Comparison of ENCODE assay signal across 14 cellular contexts in the genomic region with DNA sequence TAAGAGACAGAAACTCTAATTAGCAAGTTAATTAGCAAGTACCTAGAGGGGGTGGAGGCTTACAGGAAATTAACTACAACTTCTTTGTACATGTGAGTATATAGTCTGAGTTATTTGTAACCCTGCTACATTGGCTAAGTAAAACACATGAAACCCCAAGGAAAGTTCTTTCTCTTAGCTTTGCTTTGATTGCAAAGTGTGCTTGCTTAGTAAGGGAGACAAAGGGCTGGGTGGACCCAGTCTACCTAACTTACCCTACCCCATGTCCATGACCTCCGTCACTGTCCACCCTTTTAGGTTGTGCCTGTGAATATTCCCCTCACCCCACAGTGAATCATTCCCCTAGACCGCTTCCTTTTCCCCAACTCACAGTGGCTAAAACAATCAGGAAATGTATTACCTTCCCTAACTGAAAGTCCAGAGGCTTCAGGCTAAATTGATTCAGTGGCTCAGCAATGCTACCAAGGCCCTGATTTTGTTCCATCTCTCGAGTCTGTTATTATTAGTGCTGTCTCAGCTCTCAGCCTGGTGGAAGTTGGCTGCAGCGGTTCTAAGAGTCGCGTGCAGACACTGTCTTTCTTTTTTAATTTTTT. TPM values are rescaled to one million over a fixed set of nuclear protein-coding genes. Genes with fewer than 3 reads are reported as not detected.
DNase-seq lines count a peak whose midpoint lies in the region; ATAC-seq and TF ChIP-seq lines count a peak whose summit lies in the region.
"Had no signal": no experiment of that assay in that cellular context is flagged by ENCODE, and none has a peak within 500 bp of the region (broad histone marks: within the 10 kb centered on the region; RNA-seq: fewer than 3 reads in every experiment).

No MANE protein-coding gene starts in this region.

- H3K36me3 Mint-ChIP-seq in GM23338 (ENCODE audit: low read depth): no peaks in the 10 kb centered on the region
- H3K36me3 Mint-ChIP-seq in endothelial cell (ENCODE audit: low read depth, unreplicated experiment): no peaks in the 10 kb centered on the region
- H3K36me3 Mint-ChIP-seq: CD4-positive, CD25-positive, alpha-beta regulatory T cell; WTC11 had no signal

- no peak for TF ChIP-seq CTCF in GM23338 (conservative IDR thresholded peaks at IDR 0.05; ENCODE audit: low read depth in 2 of 2)
- TF ChIP-seq CTCF in RWPE1 (conservative IDR thresholded peaks at IDR 0.05; ENCODE audit: low read depth): no peak
- no peak for TF ChIP-seq CTCF in endothelial cell (IDR thresholded peaks at IDR 0.05; ENCODE audit: unreplicated experiment)
- no peak for TF ChIP-seq CTCF in osteoblast (IDR thresholded peaks at IDR 0.05; ENCODE audit: extremely low read depth, low read depth, low read length)

- H3K4me2 ChIP-seq in GM23338 (peak overlapping the region; percentile 40; the same call in 1 of the 2 replicates), osteoblast (ENCODE audit: insufficient read depth, low read length) (peak overlapping the region; percentile 0)

- peak; percentile 4 for DNase-seq in GM23338 (ENCODE audit: low spot score)
- DNase-seq in RWPE1 (ENCODE audit: low spot score): peak; percentile 71
- DNase-seq in endothelial cell (ENCODE audit: low spot score): no peak
- peak; percentile 71 for DNase-seq in osteoblast (ENCODE audit: insufficient read length, low spot score, missing footprints)
- no peak for DNase-seq in NCI-H1436 treated with DMSO at 0.1 percent for 48 hours (lab: John Stamatoyannopoulos, UW)
- no peak for DNase-seq in posterior vena cava (ENCODE audit: low spot score)
- no peak for DNase-seq in posterior cingulate gyrus
- DNase-seq: CD4-positive, CD25-positive, alpha-beta regulatory T cell; MM.1S; NK-92 treated with Interleukin-12 subunit alpha and Interleukin-12 subunit beta, amount 100 ng/mL, for 24 hours; stimulated activated CD4-positive, alpha-beta T cell treated with anti-CD3 and anti-CD28 coated beads, Interleukin-2, amount 100 ng/mL, for 48 hours had no signal

- no peak overlapping the region for H3K4me3 ChIP-seq in GM23338
- H3K4me3 ChIP-seq in osteoblast (ENCODE audit: insufficient read depth, low read length): no peak overlapping the region
- H3K4me3 ChIP-seq: cardiac muscle cell had no signal

- H2AFZ ChIP-seq in GM23338: peak overlapping the region; percentile 76
- no peak overlapping the region for H2AFZ ChIP-seq in osteoblast (ENCODE audit: low read length)

- no peaks in the 10 kb centered on the region for H3K36me3 ChIP-seq in GM23338 (ENCODE audit: insufficient read depth)
- no peaks in the 10 kb centered on the region for H3K36me3 ChIP-seq in osteoblast (ENCODE audit: insufficient read depth, low read length)
- H3K36me3 ChIP-seq: cardiac muscle cell had no signal

- H3K27me3 Mint-ChIP-seq in GM23338 (ENCODE audit: insufficient read depth, low read depth, poor library complexity): peaks cover 2% of the 10 kb centered on the region
- no peaks in the 10 kb centered on the region for H3K27me3 Mint-ChIP-seq in endothelial cell (ENCODE audit: unreplicated experiment)

- ATAC-seq in GM23338 (no peak), GM21515 (IDR thresholded peaks at IDR 0.05; ENCODE audit: unreplicated experiment) (no peak)

- CTCF ChIA-PET in RWPE1 (lab: Yijun Ruan, JAX): no interaction called here

- H3K27me3 ChIP-seq in GM23338 (ENCODE audit: insufficient read depth) (no peaks in the 10 kb centered on the region), osteoblast (ENCODE audit: insufficient read depth, low read length) (peaks cover 5% of the 10 kb centered on the region)
- H3K27me3 ChIP-seq: cardiac muscle cell had no signal

- no peaks in the 10 kb centered on the region; the same call in 2 of the 3 replicates for H3K9me3 Mint-ChIP-seq in GM23338
- no peaks in the 10 kb centered on the region for H3K9me3 Mint-ChIP-seq in endothelial cell (ENCODE audit: unreplicated experiment)

- H3K4me1 Mint-ChIP-seq in GM23338: peaks cover 17% of the 10 kb centered on the region; the same call in 2 of the 3 replicates
- peaks cover 11% of the 10 kb centered on the region for H3K4me1 Mint-ChIP-seq in endothelial cell (ENCODE audit: unreplicated experiment)
- H3K4me1 Mint-ChIP-seq: CD4-positive, CD25-positive, alpha-beta regulatory T cell had no signal

- H3K4me1 ChIP-seq in GM23338 (ENCODE audit: insufficient read depth): peaks cover 24% of the 10 kb centered on the region
- peaks cover 16% of the 10 kb centered on the region for H3K4me1 ChIP-seq in osteoblast (ENCODE audit: insufficient read depth, low read length)

- H4K20me1 ChIP-seq in GM23338 (replicated peaks; ENCODE audit: insufficient read depth) (no peaks in the 10 kb centered on the region), osteoblast (ENCODE audit: insufficient read depth, low read length) (no peaks in the 10 kb centered on the region)

- H3F3A ChIP-seq in GM23338 (replicated peaks; ENCODE audit: low read depth): no peaks in the 10 kb centered on the region

- POLR2A ChIA-PET in RWPE1 (lab: Yijun Ruan, JAX; ENCODE audit: low non-redundant PET): no interaction called here

- H3K9me3 ChIP-seq in osteoblast (ENCODE audit: low read depth, low read length): no peaks in the 10 kb centered on the region

- H3K4me3 Mint-ChIP-seq in GM23338 (no peak overlapping the region), endothelial cell (ENCODE audit: unreplicated experiment) (no peak overlapping the region)
- H3K4me3 Mint-ChIP-seq: CD4-positive, CD25-positive, alpha-beta regulatory T cell; WTC11 had no signal

- intact Hi-C loops in posterior vena cava (cut with DNase I) (no loop called here), posterior cingulate gyrus (cut with DNase I) (no loop called here)

- H3K9me2 ChIP-seq in GM23338 (ENCODE audit: insufficient read depth): no peaks in the 10 kb centered on the region; the same call in none of the 2 replicates

- H3K27ac Mint-ChIP-seq in GM23338 (no peak overlapping the region), endothelial cell (ENCODE audit: unreplicated experiment) (peak overlapping the region; percentile 67)
- H3K27ac Mint-ChIP-seq: CD4-positive, CD25-positive, alpha-beta regulatory T cell; WTC11 had no signal

- no peak overlapping the region for H3K27ac ChIP-seq in GM23338 (ENCODE audit: low read depth)
- H3K27ac ChIP-seq in RWPE1: no peak overlapping the region
- peak overlapping the region; percentile 67 for H3K27ac ChIP-seq in osteoblast (ENCODE audit: low read depth, low read length)
- H3K27ac ChIP-seq: cardiac muscle cell had no signal

- H3K79me2 ChIP-seq in GM23338 (replicated peaks; ENCODE audit: insufficient read depth): no peaks in the 10 kb centered on the region
- no peaks in the 10 kb centered on the region for H3K79me2 ChIP-seq in osteoblast (ENCODE audit: insufficient read depth, low read length)

TF ChIP-seq in GM23338, 12 proteins besides CTCF, POLR2A, EP300 and RAD21:
- TF ChIP-seq NANOG (IDR thresholded peaks at IDR 0.05; ENCODE audit: borderline replicate concordance): no peak
- no peak for TF ChIP-seq EZH2 (IDR thresholded peaks at IDR 0.05; ENCODE audit: low read depth, unreplicated experiment)
- TF ChIP-seq CREB1 (CRISPR knock-in tag; IDR thresholded peaks at IDR 0.05; ENCODE audit: low read depth): no peak
- TF ChIP-seq EZH2phosphoT487 (IDR thresholded peaks at IDR 0.05; ENCODE audit: unreplicated experiment): no peak

RNA-seq across cellular contexts. Expression of gene RYR3, which starts 31.1 kb away (rescaled TPM):
- total RNA-seq in GM23338 (2014; rRNA removed; shearing (Covaris generic)): 0.97 and 1.2 TPM in 2 replicates
- polyA plus RNA-seq in GM23338 (2016; fragmentation: Nextera tagmentation; extraction: Ambion mirVana): 1.1 and 1.5 TPM in 2 replicates
- total RNA-seq in endothelial cell (ENCODE audit: unreplicated experiment) (4.8 TPM), osteoblast (not detected in 2 replicates), posterior vena cava (1 to 10 TPM; 9.7 to 9.9 TPM)

Comparison
In these comparisons a context has a peak if more than half of its experiments do, and no peak if none do; other contexts are left out.
1. DNase-seq: peak in GM23338 (single experiment), RWPE1 (single experiment) and osteoblast (single experiment); none in endothelial cell (single experiment), NCI-H1436 treated with DMSO at 0.1 percent for 48 hours (single experiment), posterior vena cava (single experiment) and posterior cingulate gyrus (0 of 10).